In genomic region chr7:124033093-124033806, GRCh38 we compare ENCODE assay signal across 1 cellular context.
TF ChIP-seq lines count a peak whose summit lies in the region.

No MANE protein-coding gene starts in this region.

TF ChIP-seq in HepG2, 621 proteins besides CTCF, POLR2A, EP300 and RAD21 (continued from another document):
- no peak for TF ChIP-seq ZHX1 (CRISPR knock-in tag; IDR thresholded peaks at IDR 0.05; ENCODE audit: low read depth)
- no peak for TF ChIP-seq ZFP90 (CRISPR knock-in tag; IDR thresholded peaks at IDR 0.05; ENCODE audit: borderline replicate concordance)
- no peak for TF ChIP-seq GATAD2A (CRISPR knock-in tag; IDR thresholded peaks at IDR 0.05)
- no peak for TF ChIP-seq JUND (CRISPR knock-in tag; IDR thresholded peaks at IDR 0.05)
- TF ChIP-seq MED13 (CRISPR knock-in tag; IDR thresholded peaks at IDR 0.05) = no peak
- TF ChIP-seq HNRNPK (IDR thresholded peaks at IDR 0.05; ENCODE audit: low read depth, low read length, poor library complexity, severe bottlenecking) = no peak
- no peak for TF ChIP-seq ZNF142 (CRISPR knock-in tag; IDR thresholded peaks at IDR 0.05)
